Comparison of ENCODE assay signal across 21 cellular contexts in the genomic region with DNA sequence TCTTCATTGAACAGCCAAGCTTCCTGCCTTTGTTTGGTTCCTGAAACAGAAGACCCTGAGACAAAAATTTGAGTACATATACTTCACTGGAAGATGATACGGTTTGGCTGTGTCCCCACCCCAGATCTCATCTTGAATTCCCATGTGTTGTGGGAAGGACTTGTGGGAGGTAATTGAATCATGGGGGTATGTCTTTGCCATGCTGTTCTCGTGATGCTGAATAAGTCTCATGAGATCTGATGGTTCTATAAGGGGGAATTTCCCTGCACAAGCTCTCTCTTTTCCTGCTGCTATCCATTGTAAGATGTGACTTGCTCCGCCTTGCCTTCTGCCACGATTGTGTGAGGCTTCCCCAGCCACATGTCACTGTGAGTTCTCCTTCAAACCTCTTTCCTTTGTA.
DNase-seq lines count a peak whose midpoint lies in the region; ATAC-seq and TF ChIP-seq lines count a peak whose summit lies in the region.
"Had no signal": no experiment of that assay in that cellular context is flagged by ENCODE, and none has a peak within 500 bp of the region (broad histone marks: within the 10 kb centered on the region; RNA-seq: fewer than 3 reads in every experiment).

No MANE protein-coding gene starts in this region.

- WGBS in SK-N-SH (ENCODE audit: low lambda C conversion rate), result 80% methylated on average over 4 of the region's 4 CpGs
- no CpG with 5 or more reads among the region's 4 CpGs for WGBS in trophoblast cell (ENCODE audit: extremely low coverage, insufficient coverage, insufficient read length)

- H3K23ac ChIP-seq in trophoblast cell (ENCODE audit: low read length), result no peak overlapping the region

- H3K4ac ChIP-seq in trophoblast cell (ENCODE audit: low read depth, low read length), result no peak overlapping the region

- H4K20me1 ChIP-seq in SK-N-SH (ENCODE audit: insufficient read depth), result no peaks in the 10 kb centered on the region

- POLR2A ChIA-PET in SK-N-SH (lab: Yijun Ruan, JAX), result no interaction called here

- H3K9ac ChIP-seq in SK-N-SH, result no peak overlapping the region
- H3K9ac ChIP-seq in trophoblast cell (ENCODE audit: low read length), result no peak overlapping the region

- peaks cover 7% of the 10 kb centered on the region for H3K9me3 Mint-ChIP-seq in endothelial cell (ENCODE audit: unreplicated experiment)
- H3K9me3 Mint-ChIP-seq: natural killer cell had no signal

- H3K4me2 ChIP-seq in SK-N-SH (no peak overlapping the region), trophoblast cell (ENCODE audit: low read length) (no peak overlapping the region)

- H3K36me3 ChIP-seq in SK-N-SH (replicated peaks in 1 of 2; ENCODE audit: control insufficient read depth in 1 of 2, insufficient read depth in 2 of 2, low read length in 1 of 2) (no peaks in the 10 kb centered on the region), trophoblast cell (ENCODE audit: control insufficient read depth in 1 of 2, insufficient read depth in 2 of 2, low read length in 2 of 2) (peaks cover 0 to 3% of the 10 kb centered on the region in 2 experiments), right atrium auricular region (no peaks in the 10 kb centered on the region)

- CTCF ChIA-PET in SK-N-SH (lab: Yijun Ruan, JAX), result interaction anchor here (1.4 kb wide), 1 partner anchor 423 kb away, joined by 3 read pairs; no protein-coding TSS in a partner anchor

- H4K12ac ChIP-seq in trophoblast cell (ENCODE audit: low read depth, low read length), result no peak overlapping the region

- no peak for TF ChIP-seq EP300 in SK-N-SH (IDR thresholded peaks at IDR 0.05; ENCODE audit: borderline replicate concordance in 1 of 2, low read depth in 1 of 2, low read length in 1 of 2)

- peak overlapping the region; percentile 4 for H4K91ac ChIP-seq in trophoblast cell (ENCODE audit: low read depth, low read length)

- no peak overlapping the region for H2BK120ac ChIP-seq in trophoblast cell (ENCODE audit: insufficient read depth, low read length, poor library complexity)

- ATAC-seq in SK-N-SH treated with all-trans-retinoic acid at 6 μM for 48 hours (no peak), GM21717 (IDR thresholded peaks at IDR 0.05; ENCODE audit: unreplicated experiment) (no peak)
- ATAC-seq: natural killer cell had no signal

- H3K4me1 ChIP-seq in SK-N-SH (ENCODE audit: control insufficient read depth in 1 of 2, insufficient read depth in 2 of 2, low read depth in 1 of 2, low read length in 1 of 2) (peaks cover 3% of the 10 kb centered on the region in 2 experiments; a peak in 2 of 4 replicates), trophoblast cell (ENCODE audit: control insufficient read depth in 1 of 2, insufficient read depth in 2 of 2, low read length in 2 of 2) (peaks cover 3 to 4% of the 10 kb centered on the region in 2 experiments), right atrium auricular region (peaks cover 0 to 17% of the 10 kb centered on the region in 2 donors)

- TF ChIP-seq CTCF in SK-N-SH (IDR thresholded peaks at IDR 0.05) (no peak), endothelial cell (IDR thresholded peaks at IDR 0.05; ENCODE audit: unreplicated experiment) (no peak), right atrium auricular region (IDR thresholded peaks at IDR 0.05) (no peak)

- no peaks in the 10 kb centered on the region for H3K27me3 ChIP-seq in SK-N-SH (ENCODE audit: insufficient read depth)
- H3K27me3 ChIP-seq in trophoblast cell (ENCODE audit: insufficient read depth, low read length), result no peaks in the 10 kb centered on the region
- no peaks in the 10 kb centered on the region for H3K27me3 ChIP-seq in right atrium auricular region
- H3K27me3 ChIP-seq: esophagus squamous epithelium had no signal

- peaks cover 23% of the 10 kb centered on the region for H3K36me3 Mint-ChIP-seq in endothelial cell (ENCODE audit: low read depth, unreplicated experiment)

- H3K4me1 Mint-ChIP-seq in endothelial cell (ENCODE audit: unreplicated experiment), result peaks cover 2% of the 10 kb centered on the region

- H3F3A ChIP-seq in SK-N-SH (replicated peaks; ENCODE audit: insufficient read depth), result peaks cover 2% of the 10 kb centered on the region

- H3K4me3 Mint-ChIP-seq in endothelial cell (ENCODE audit: unreplicated experiment), result peak overlapping the region; percentile 43
- H3K4me3 Mint-ChIP-seq: natural killer cell had no signal

- no peaks in the 10 kb centered on the region for H3K79me1 ChIP-seq in trophoblast cell (ENCODE audit: low read length)

- DNase-seq in SK-N-SH, result no peak
- peak; percentile 71 for DNase-seq in NCI-H2171 treated with DMSO at 0.1 percent for 48 hours (lab: John Stamatoyannopoulos, UW)
- no peak for DNase-seq in endothelial cell (ENCODE audit: low spot score)
- no peak for DNase-seq in trophoblast cell
- no peak for DNase-seq in stimulated activated CD4-positive, alpha-beta T cell treated with anti-CD3 and anti-CD28 coated beads, Interleukin-4, amount 100 ng/mL, for 4 hours
- DNase-seq in right atrium auricular region (ENCODE audit: low spot score), result no peak
- DNase-seq: activated CD4-positive, alpha-beta T cell treated with anti-CD3 and anti-CD28 coated beads for 1 hour; central memory CD4-positive, alpha-beta T cell; DMS153; effector CD4-positive, alpha-beta T cell; esophagus squamous epithelium; islet precursor cell; Kasumi-1; natural killer cell; NCI-H1105; stimulated activated CD4-positive, alpha-beta T cell treated with anti-CD3 and anti-CD28 coated beads, Interleukin-12 subunit alpha, Interleukin-12 subunit beta, amount 100 ng/mL, for 4 hours; T1000 had no signal

- TF ChIP-seq RAD21 in SK-N-SH (IDR thresholded peaks at IDR 0.05; ENCODE audit: low read length), result no peak

- H4K8ac ChIP-seq in trophoblast cell (ENCODE audit: low read depth, low read length), result no peak overlapping the region

- peak overlapping the region; percentile 44 for H3K14ac ChIP-seq in trophoblast cell (ENCODE audit: low read length)

- H3K18ac ChIP-seq in trophoblast cell (ENCODE audit: low read length), result no peak overlapping the region

- H3K79me2 ChIP-seq in SK-N-SH (ENCODE audit: insufficient read depth) (no peaks in the 10 kb centered on the region), trophoblast cell (ENCODE audit: control insufficient read depth, insufficient read depth, low read length, poor library complexity) (no peaks in the 10 kb centered on the region)

- H3K27ac ChIP-seq in SK-N-SH (ENCODE audit: low read depth in 2 of 2, low read length in 1 of 2) (peak overlapping the region; percentile 0 to 18; a peak in 2 of 4 replicates), trophoblast cell (ENCODE audit: low read depth, low read length) (no peak overlapping the region), right atrium auricular region (no peak overlapping the region)

- H3K27me3 Mint-ChIP-seq in endothelial cell (ENCODE audit: unreplicated experiment), result peaks cover 5% of the 10 kb centered on the region
- H3K27me3 Mint-ChIP-seq: progenitor cell of endocrine pancreas had no signal

- no peak overlapping the region for H2AFZ ChIP-seq in SK-N-SH (ENCODE audit: low read depth)
- no peak overlapping the region for H2AFZ ChIP-seq in trophoblast cell (ENCODE audit: insufficient read depth, low read length, poor library complexity)

- no peak overlapping the region for H3K4me3 ChIP-seq in SK-N-SH (ENCODE audit: low read depth in 2 of 2, low read length in 1 of 2)
- no peak overlapping the region for H3K4me3 ChIP-seq in trophoblast cell (ENCODE audit: low read depth, low read length)
- no peak overlapping the region for H3K4me3 ChIP-seq in right atrium auricular region
- H3K4me3 ChIP-seq: esophagus squamous epithelium, lung had no signal

- peak overlapping the region; percentile 27 for H2BK5ac ChIP-seq in trophoblast cell (ENCODE audit: low read depth, low read length, poor library complexity)

- no peaks in the 10 kb centered on the region for H3K9me2 ChIP-seq in SK-N-SH

- H3K27ac Mint-ChIP-seq in endothelial cell (ENCODE audit: unreplicated experiment), result no peak overlapping the region
- H3K27ac Mint-ChIP-seq: progenitor cell of endocrine pancreas had no signal

- H3K9me3 ChIP-seq in SK-N-SH (no peaks in the 10 kb centered on the region), trophoblast cell (ENCODE audit: insufficient read depth, low read depth, low read length) (peaks cover 3% of the 10 kb centered on the region), right atrium auricular region (no peaks in the 10 kb centered on the region)

- no peak overlapping the region for H2AK5ac ChIP-seq in trophoblast cell (ENCODE audit: low read length)

- H2BK12ac ChIP-seq in trophoblast cell (ENCODE audit: low read length), result no peak overlapping the region

TF ChIP-seq in SK-N-SH, 30 proteins besides CTCF, POLR2A, EP300 and RAD21 (continues in another document):
- TF ChIP-seq SMC3 (IDR thresholded peaks at IDR 0.05; ENCODE audit: low read depth, low read length), result no peak
- no peak for TF ChIP-seq FOXJ3 (CRISPR knock-in tag; IDR thresholded peaks at IDR 0.05)
- no peak for TF ChIP-seq NFIC (IDR thresholded peaks at IDR 0.05; ENCODE audit: borderline replicate concordance)
- TF ChIP-seq TAF1 (IDR thresholded peaks at IDR 0.05; ENCODE audit: borderline replicate concordance, low read depth, low read length), result no peak
- TF ChIP-seq TEAD4 (IDR thresholded peaks at IDR 0.05; ENCODE audit: borderline replicate concordance, insufficient read depth), result no peak
- TF ChIP-seq TCF12 (IDR thresholded peaks at IDR 0.05), result no peak
- no peak for TF ChIP-seq YY1 (IDR thresholded peaks at IDR 0.05; ENCODE audit: low read depth)
- TF ChIP-seq EZH2phosphoT487 (IDR thresholded peaks at IDR 0.05; ENCODE audit: borderline replicate concordance, low read depth), result no peak

TF ChIP-seq in SK-N-SH treated with all-trans-retinoic acid at 6 μM for 48 hours, 23 proteins besides CTCF, POLR2A, EP300 and RAD21 (continues in another document):
- TF ChIP-seq ARNTL (CRISPR knock-in tag; IDR thresholded peaks at IDR 0.05; ENCODE audit: borderline replicate concordance, low read depth) (no peak), PPARA (CRISPR knock-in tag; IDR thresholded peaks at IDR 0.05; ENCODE audit: borderline replicate concordance) (no peak), ZNF565 (CRISPR knock-in tag; conservative IDR thresholded peaks at IDR 0.05; ENCODE audit: low read depth) (no peak), OSR1 (CRISPR knock-in tag; IDR thresholded peaks at IDR 0.05) (no peak)
- TF ChIP-seq, protein P1, sequence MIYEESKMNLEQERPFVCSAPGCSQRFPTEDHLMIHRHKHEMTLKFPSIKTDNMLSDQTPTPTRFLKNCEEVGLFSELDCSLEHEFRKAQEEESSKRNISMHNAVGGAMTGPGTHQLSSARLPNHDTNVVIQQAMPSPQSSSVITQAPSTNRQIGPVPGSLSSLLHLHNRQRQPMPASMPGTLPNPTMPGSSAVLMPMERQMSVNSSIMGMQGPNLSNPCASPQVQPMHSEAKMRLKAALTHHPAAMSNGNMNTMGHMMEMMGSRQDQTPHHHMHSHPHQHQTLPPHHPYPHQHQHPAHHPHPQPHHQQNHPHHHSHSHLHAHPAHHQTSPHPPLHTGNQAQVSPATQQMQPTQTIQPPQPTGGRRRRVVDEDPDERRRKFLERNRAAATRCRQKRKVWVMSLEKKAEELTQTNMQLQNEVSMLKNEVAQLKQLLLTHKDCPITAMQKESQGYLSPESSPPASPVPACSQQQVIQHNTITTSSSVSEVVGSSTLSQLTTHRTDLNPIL (CRISPR knock-in tag; IDR thresholded peaks at IDR 0.05; ENCODE audit: low read depth), result no peak

Comparison
In these comparisons a context has a peak if more than half of its experiments do, and no peak if none do; other contexts are left out.
1. H3K27ac ChIP-seq: peak in SK-N-SH (2 of 2); none in trophoblast cell (single experiment) and right atrium auricular region (0 of 2).